Comparison of ENCODE assay signal across 1 cellular context in the genomic region with DNA sequence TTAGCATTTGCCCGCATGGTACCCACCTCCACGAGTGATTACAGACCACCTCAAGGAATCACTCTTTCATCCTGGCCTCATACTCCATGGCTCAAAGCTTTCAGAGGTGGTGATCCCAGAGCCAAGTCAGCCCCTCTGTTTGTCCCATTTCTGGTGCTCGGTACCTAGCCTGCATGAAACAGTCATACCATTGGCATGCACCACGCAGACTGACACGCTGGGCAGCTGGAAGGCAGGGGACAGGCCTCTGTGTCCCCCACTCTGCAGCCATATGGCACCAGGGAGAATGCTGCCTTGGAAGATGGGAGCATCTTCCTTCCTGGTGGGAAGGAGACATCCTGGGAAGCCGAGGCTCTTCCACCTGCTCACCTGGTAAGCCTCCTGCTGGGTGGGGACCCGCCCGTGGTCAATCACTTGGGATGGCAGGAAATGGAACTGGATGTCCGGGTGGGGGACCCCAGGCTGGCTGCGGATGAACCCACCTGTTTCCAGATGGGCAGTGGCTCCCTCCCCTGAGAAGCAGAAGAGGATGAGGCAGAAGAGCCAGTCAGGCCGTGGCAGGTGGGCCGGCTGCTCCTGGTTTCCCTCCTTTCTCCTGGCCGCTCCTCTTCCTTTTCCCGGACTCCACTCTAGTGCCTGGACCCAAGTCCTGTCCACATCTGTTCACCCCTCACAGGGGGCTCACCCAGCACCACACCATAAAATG.
A peak's percentile ranks its signal among the peaks of the same experiment; 100 is the strongest.
TF ChIP-seq lines count a peak whose summit lies in the region.

No MANE protein-coding gene starts in this region.

TF ChIP-seq in HepG2, 621 proteins besides CTCF, POLR2A, EP300 and RAD21:
- TF ChIP-seq ZNF776 (CRISPR knock-in tag; IDR thresholded peaks at IDR 0.05): no peak
- TF ChIP-seq RBM22 (optimal IDR thresholded peaks at IDR 0.05; ENCODE audit: low read length): peak; percentile 25
- TF ChIP-seq, protein P1, sequence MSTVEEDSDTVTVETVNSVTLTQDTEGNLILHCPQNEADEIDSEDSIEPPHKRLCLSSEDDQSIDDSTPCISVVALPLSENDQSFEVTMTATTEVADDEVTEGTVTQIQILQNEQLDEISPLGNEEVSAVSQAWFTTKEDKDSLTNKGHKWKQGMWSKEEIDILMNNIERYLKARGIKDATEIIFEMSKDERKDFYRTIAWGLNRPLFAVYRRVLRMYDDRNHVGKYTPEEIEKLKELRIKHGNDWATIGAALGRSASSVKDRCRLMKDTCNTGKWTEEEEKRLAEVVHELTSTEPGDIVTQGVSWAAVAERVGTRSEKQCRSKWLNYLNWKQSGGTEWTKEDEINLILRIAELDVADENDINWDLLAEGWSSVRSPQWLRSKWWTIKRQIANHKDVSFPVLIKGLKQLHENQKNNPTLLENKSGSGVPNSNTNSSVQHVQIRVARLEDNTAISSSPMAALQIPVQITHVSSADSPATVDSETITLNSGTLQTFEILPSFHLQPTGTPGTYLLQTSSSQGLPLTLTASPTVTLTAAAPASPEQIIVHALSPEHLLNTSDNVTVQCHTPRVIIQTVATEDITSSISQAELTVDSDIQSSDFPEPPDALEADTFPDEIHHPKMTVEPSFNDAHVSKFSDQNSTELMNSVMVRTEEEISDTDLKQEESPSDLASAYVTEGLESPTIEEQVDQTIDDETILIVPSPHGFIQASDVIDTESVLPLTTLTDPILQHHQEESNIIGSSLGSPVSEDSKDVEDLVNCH (CRISPR knock-in tag; IDR thresholded peaks at IDR 0.05): no peak
- peak; percentile 67 for TF ChIP-seq AGO2 (optimal IDR thresholded peaks at IDR 0.05; ENCODE audit: low read depth, low read length)
